Comparison of ENCODE assay signal across 9 cellular contexts in the genomic region with DNA sequence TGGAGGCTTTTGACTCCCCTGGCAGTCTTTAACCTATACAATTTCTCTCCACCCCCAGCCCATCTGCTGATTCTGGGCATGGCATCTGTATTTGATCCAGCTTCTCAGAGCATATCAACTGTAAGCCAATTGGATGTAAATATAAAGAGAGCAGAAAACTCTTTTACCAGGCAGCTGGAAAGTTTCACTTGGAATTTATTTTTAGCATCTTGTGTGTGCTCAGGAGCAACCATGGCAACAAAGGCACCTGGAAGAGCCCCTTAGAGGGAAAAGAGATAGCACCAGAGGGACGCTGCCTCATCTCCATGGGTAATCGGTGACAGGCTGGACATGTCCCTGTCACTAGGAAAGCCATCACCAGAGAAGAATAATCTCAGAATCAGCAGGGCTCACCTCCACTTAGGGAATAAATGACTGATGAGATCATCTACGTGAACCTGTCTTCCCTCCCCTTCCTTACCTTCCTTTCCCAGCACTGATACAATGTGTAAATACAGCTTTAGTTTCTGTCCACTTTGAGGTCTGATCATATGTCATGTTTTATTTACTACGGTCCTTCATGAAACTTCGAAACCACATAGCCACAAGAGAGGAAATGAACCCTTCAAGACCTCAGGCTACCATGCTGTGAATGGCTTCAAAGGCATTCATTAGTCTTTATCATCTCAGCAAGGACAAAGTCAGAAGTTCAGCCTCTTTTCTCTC. TPM values are rescaled to one million over a fixed set of nuclear protein-coding genes. Genes with fewer than 3 reads are reported as not detected.
A peak's percentile ranks its signal among the peaks of the same experiment; 100 is the strongest.
DNase-seq lines count a peak whose midpoint lies in the region; ATAC-seq lines count a peak whose summit lies in the region.
"Had no signal": no experiment of that assay in that cellular context is flagged by ENCODE, and none has a peak within 500 bp of the region (broad histone marks: within the 10 kb centered on the region; RNA-seq: fewer than 3 reads in every experiment).

No MANE protein-coding gene starts in this region.

- ATAC-seq in GM19438 (IDR thresholded peaks at IDR 0.05; ENCODE audit: low read depth, unreplicated experiment), result peak; percentile 85
- ATAC-seq in HG03442 (IDR thresholded peaks at IDR 0.05; ENCODE audit: unreplicated experiment), result peak; percentile 83
- no peak for ATAC-seq in GM18873 (IDR thresholded peaks at IDR 0.05; ENCODE audit: low FRiP score, unreplicated experiment)

- DNase-seq in CD1c-positive myeloid dendritic cell (ENCODE audit: extremely low spot score), result peak; percentile 18
- peak; percentile 79 for DNase-seq in RPMI7951 (ENCODE audit: low read depth)
- DNase-seq in stimulated activated CD4-positive, alpha-beta T cell treated with anti-CD3 and anti-CD28 coated beads, Interleukin-4, amount 100 ng/mL, for 1 hour, result no peak
- no peak for DNase-seq in effector CD4-positive, alpha-beta T cell
- no peak for DNase-seq in HuH-7.5 (ENCODE audit: low spot score)
- DNase-seq: activated CD4-positive, CD25-positive, alpha-beta regulatory T cell treated with anti-CD3 and anti-CD28 coated beads, Interleukin-2, amount 50 U/mL, for 72 hours had no signal

RNA-seq across cellular contexts. Expression of gene SIPA1L2, which starts 25.3 kb away (rescaled TPM):
- 12.9 and 21.0 TPM in 2 replicates for total RNA-seq in RPMI7951 (2014; rRNA removed; shearing (Covaris generic))

Comparison
In these comparisons a context has a peak if more than half of its experiments do, and no peak if none do; other contexts are left out.
1. DNase-seq: peak in CD1c-positive myeloid dendritic cell (single experiment) and RPMI7951 (single experiment); none in stimulated activated CD4-positive, alpha-beta T cell treated with anti-CD3 and anti-CD28 coated beads, Interleukin-4, amount 100 ng/mL, for 1 hour (single experiment), effector CD4-positive, alpha-beta T cell (single experiment) and HuH-7.5 (single experiment).